ENCODE assay signal across 19 cellular contexts in the genomic region with DNA sequence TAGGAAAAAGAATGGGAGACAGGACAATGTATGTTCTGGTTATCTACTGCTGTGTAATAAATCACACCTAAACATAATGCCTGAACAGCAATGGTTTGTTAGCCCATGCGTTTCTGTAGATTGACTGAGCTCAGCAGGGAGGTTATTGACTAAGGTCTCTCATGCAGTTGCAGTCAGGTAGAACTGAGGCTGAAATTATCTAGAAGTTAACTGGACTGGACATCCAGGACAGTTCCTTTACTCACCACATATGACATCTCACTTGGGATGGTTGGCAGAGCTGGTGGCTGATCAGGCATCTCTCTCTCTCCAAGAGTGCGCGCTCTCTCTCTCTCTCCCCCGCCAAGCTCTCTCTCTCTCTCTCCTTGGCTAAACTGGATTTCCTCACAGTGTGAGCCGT. TPM values are rescaled to one million over a fixed set of nuclear protein-coding genes. Genes with fewer than 3 reads are reported as not detected.
DNase-seq lines count a peak whose midpoint lies in the region; ATAC-seq and TF ChIP-seq lines count a peak whose summit lies in the region.
"Had no signal": no experiment of that assay in that cellular context is flagged by ENCODE, and none has a peak within 500 bp of the region (broad histone marks: within the 10 kb centered on the region; RNA-seq: fewer than 3 reads in every experiment).

No MANE protein-coding gene starts in this region.

- DNase-seq in stimulated activated naive CD8-positive, alpha-beta T cell treated with anti-CD3 and anti-CD28 coated beads, Interleukin-15, amount 100 ng/mL, for 72 hours, result no peak
- no peak for DNase-seq in stimulated activated naive CD8-positive, alpha-beta T cell treated with anti-CD3 and anti-CD28 coated beads, Interleukin-15, Interleukin-2, amounts not matched to agents 100 U/mL and 50 U/mL, for 24 hours
- peak; percentile 53 for DNase-seq in NCI-H345 (lab: John Stamatoyannopoulos, UW)
- DNase-seq in esophagus muscularis mucosa (ENCODE audit: extremely low spot score), result peak; percentile 72
- no peak for DNase-seq in epidermal melanocyte (ENCODE audit: insufficient read length, low spot score)
- DNase-seq in central memory CD4-positive, alpha-beta T cell, result no peak
- DNase-seq in WERI-Rb-1, result no peak
- DNase-seq: CD8-positive, alpha-beta memory T cell; DMS79; Kasumi-1; MG63; NCI-H1092; NCI-H1436 treated with DMSO at 0.1 percent for 48 hours; NCI-H2081; OCI-M1; Right ventricle myocardium superior had no signal

- TF ChIP-seq CTCF in esophagus muscularis mucosa (IDR thresholded peaks at IDR 0.05), result no peak
- no peak for TF ChIP-seq CTCF in WERI-Rb-1 (IDR thresholded peaks at IDR 0.05; ENCODE audit: low read depth, low read length)

- H3K27me3 Mint-ChIP-seq in stimulated activated naive CD8-positive, alpha-beta T cell treated with anti-CD3 and anti-CD28 coated beads, Interleukin-15, amount 100 ng/mL, for 72 hours, result peaks cover 50% of the 10 kb centered on the region

- H3K4me1 Mint-ChIP-seq in stimulated activated naive CD8-positive, alpha-beta T cell treated with anti-CD3 and anti-CD28 coated beads, Interleukin-15, amount 100 ng/mL, for 72 hours, result peaks cover 27% of the 10 kb centered on the region

- peaks cover 21 to 32% (median 27%) of the 10 kb centered on the region in 4 donors for H3K4me1 ChIP-seq in esophagus muscularis mucosa
- H3K4me1 ChIP-seq: BLaER1 treated with 17β-estradiol and CSF1 and Interleukin-3, amounts not matched to agents 10 nM and 100 nM had no signal

- H3K9me3 ChIP-seq in esophagus muscularis mucosa (no peaks in the 10 kb centered on the region), WERI-Rb-1 (ENCODE audit: severe bottlenecking) (no peaks in the 10 kb centered on the region)
- H3K9me3 ChIP-seq: MG63 had no signal

- intact Hi-C loops in esophagus muscularis mucosa (cut with DNase I), result no loop called here

- whole genome bisulfite sequencing in esophagus muscularis mucosa, result 48% methylated on average over 5 of the region's 5 CpGs

- H3K4me3 ChIP-seq in esophagus muscularis mucosa (no peak overlapping the region), WERI-Rb-1 (ENCODE audit: low read depth, low read length) (no peak overlapping the region)
- H3K4me3 ChIP-seq: BLaER1 treated with 17β-estradiol and CSF1 and Interleukin-3, amounts not matched to agents 10 nM and 100 nM; MG63 had no signal

- H3K36me3 ChIP-seq in esophagus muscularis mucosa, result no peaks in the 10 kb centered on the region
- H3K36me3 ChIP-seq in WERI-Rb-1, result no peaks in the 10 kb centered on the region
- H3K36me3 ChIP-seq: BLaER1 treated with 17β-estradiol and CSF1 and Interleukin-3, amounts not matched to agents 10 nM and 100 nM; MG63 had no signal

- no peak overlapping the region for H3K4me3 Mint-ChIP-seq in stimulated activated naive CD8-positive, alpha-beta T cell treated with anti-CD3 and anti-CD28 coated beads, Interleukin-15, amount 100 ng/mL, for 72 hours
- H3K4me3 Mint-ChIP-seq: CD8-positive, alpha-beta memory T cell had no signal

- H3K27me3 ChIP-seq in esophagus muscularis mucosa (peaks cover 17 to 87% (median 59%) of the 10 kb centered on the region in 4 donors), WERI-Rb-1 (ENCODE audit: insufficient read depth, low read depth, severe bottlenecking) (peaks cover 43% of the 10 kb centered on the region)

- H3K27ac ChIP-seq in esophagus muscularis mucosa (replicated peaks in 1 of 4) (no peak overlapping the region), WERI-Rb-1 (no peak overlapping the region)
- H3K27ac ChIP-seq: BLaER1 treated with 17β-estradiol and CSF1 and Interleukin-3, amounts not matched to agents 10 nM and 100 nM had no signal

- TF ChIP-seq EP300 in esophagus muscularis mucosa (IDR thresholded peaks at IDR 0.05), result no peak

- no peak overlapping the region for H3K27ac Mint-ChIP-seq in stimulated activated naive CD8-positive, alpha-beta T cell treated with anti-CD3 and anti-CD28 coated beads, Interleukin-15, amount 100 ng/mL, for 72 hours
- H3K27ac Mint-ChIP-seq: CD8-positive, alpha-beta memory T cell had no signal

- TF ChIP-seq POLR2A in esophagus muscularis mucosa (IDR thresholded peaks at IDR 0.05; ENCODE audit: low read depth), result no peak

- ATAC-seq in stimulated activated naive CD8-positive, alpha-beta T cell treated with anti-CD3 and anti-CD28 coated beads, Interleukin-15, amount 100 ng/mL, for 72 hours, result peak; percentile 39
- ATAC-seq in stimulated activated naive CD8-positive, alpha-beta T cell treated with anti-CD3 and anti-CD28 coated beads, Interleukin-15, Interleukin-2, amounts not matched to agents 100 U/mL and 50 U/mL, for 24 hours, result no peak

- H3K9me3 Mint-ChIP-seq in stimulated activated naive CD8-positive, alpha-beta T cell treated with anti-CD3 and anti-CD28 coated beads, Interleukin-15, amount 100 ng/mL, for 72 hours, result no peaks in the 10 kb centered on the region

RNA-seq across cellular contexts. Expression of a gene that starts 8.9 kb away (rescaled TPM):
- not detected for total RNA-seq in esophagus muscularis mucosa
- total RNA-seq: A673; CD8-positive, alpha-beta memory T cell; H4; Right ventricle myocardium superior had no signal

Comparison
In these comparisons a context has a peak if more than half of its experiments do, and no peak if none do; other contexts are left out.
1. DNase-seq: peak in NCI-H345 (single experiment) and esophagus muscularis mucosa (single experiment); none in stimulated activated naive CD8-positive, alpha-beta T cell treated with anti-CD3 and anti-CD28 coated beads, Interleukin-15, amount 100 ng/mL, for 72 hours (0 of 2), stimulated activated naive CD8-positive, alpha-beta T cell treated with anti-CD3 and anti-CD28 coated beads, Interleukin-15, Interleukin-2, amounts not matched to agents 100 U/mL and 50 U/mL, for 24 hours (single experiment), epidermal melanocyte (single experiment), central memory CD4-positive, alpha-beta T cell (single experiment) and WERI-Rb-1 (single experiment).